ENCODE assay signal across 16 cellular contexts in the genomic region with DNA sequence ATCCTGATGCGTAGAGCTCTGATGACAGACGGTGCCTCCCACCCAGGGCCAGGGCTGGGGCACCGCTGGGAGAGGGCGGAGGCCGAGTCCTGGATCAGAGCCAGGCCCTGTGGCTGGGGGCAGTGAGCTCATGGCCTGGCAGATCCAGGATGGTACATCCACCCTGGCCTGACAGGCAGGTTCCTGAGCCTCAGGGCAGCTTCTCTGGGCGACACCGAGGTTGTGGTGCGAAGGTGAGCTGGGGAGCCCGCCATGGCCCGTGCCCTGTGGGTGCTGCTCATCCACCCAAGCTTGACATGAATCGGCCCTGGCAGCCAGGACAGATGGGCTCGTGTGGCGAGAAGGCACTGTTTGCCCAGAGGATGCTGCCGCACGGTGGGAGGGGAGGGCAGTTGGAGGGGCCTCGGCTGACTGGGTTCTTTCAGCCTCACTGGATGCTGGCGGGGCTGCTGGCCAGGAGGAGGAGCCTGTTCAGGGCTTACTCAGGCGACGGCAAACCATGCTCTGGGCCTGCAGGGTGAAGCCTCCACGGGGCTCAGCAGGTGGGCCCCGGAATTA. TPM values are rescaled to one million over a fixed set of nuclear protein-coding genes. Genes with fewer than 3 reads are reported as not detected.
DNase-seq lines count a peak whose midpoint lies in the region; ATAC-seq, FAIRE-seq and TF ChIP-seq lines count a peak whose summit lies in the region.
"Had no signal": no experiment of that assay in that cellular context is flagged by ENCODE, and none has a peak within 500 bp of the region (broad histone marks: within the 10 kb centered on the region; RNA-seq: fewer than 3 reads in every experiment).

No MANE protein-coding gene starts in this region.

- DNase-seq in NCI-H345 (lab: John Stamatoyannopoulos, UW) (peak; percentile 33), NCI-H345 treated with DMSO at 0.1 percent for 48 hours (lab: John Stamatoyannopoulos, UW; ENCODE audit: unreplicated experiment) (no peak), RWPE2 (ENCODE audit: low spot score) (peak; percentile 68), kidney (peak; percentile 77), NCI-H748 treated with DMSO at 0.1 percent for 48 hours (lab: John Stamatoyannopoulos, UW) (no peak), NCI-H128 (lab: John Stamatoyannopoulos, UW; ENCODE audit: unreplicated experiment) (no peak)
- DNase-seq: left cardiac atrium; NCI-H2227 treated with DMSO at 0.1 percent for 48 hours; stimulated activated naive B cell treated with anti-CD40 and anti-IgM and Interleukin-4, amounts not matched to agents 10 μg/mL and 1 μg/mL and 100 μg/mL, for 72 hours had no signal

- H3K36me3 ChIP-seq in RWPE2 (ENCODE audit: low read depth) (no peaks in the 10 kb centered on the region), kidney (ENCODE audit: control insufficient read depth in 1 of 2, insufficient read depth in 2 of 2, low read length in 2 of 2) (no peaks in the 10 kb centered on the region)

- no peak overlapping the region for H3K9ac ChIP-seq in kidney (ENCODE audit: low read length in 2 of 2)

- H3K9me3 ChIP-seq in RWPE2 (ENCODE audit: severe bottlenecking) (no peaks in the 10 kb centered on the region), kidney (ENCODE audit: control insufficient read depth in 1 of 2, low read length in 2 of 2) (no peaks in the 10 kb centered on the region)

- H3K4me3 ChIP-seq in RWPE2 (ENCODE audit: severe bottlenecking) = no peak overlapping the region
- no peak overlapping the region for H3K4me3 ChIP-seq in kidney (ENCODE audit: low read length in 2 of 2)
- H3K4me3 ChIP-seq: K562 had no signal

- FAIRE-seq in kidney (lab: Jason Lieb, UNC) = no peak
- FAIRE-seq: colon, K562 had no signal

- intact Hi-C loops in kidney (cut with DNase I) = no loop called here

- ATAC-seq in RWPE2 (ENCODE audit: low read depth) (peak; percentile 38; the same call in 1 of the 3 replicates), HG02678 (IDR thresholded peaks at IDR 0.05; ENCODE audit: unreplicated experiment) (no peak)
- ATAC-seq: K562; left cardiac atrium; stimulated activated naive B cell treated with anti-CD40 and anti-IgM and Interleukin-4, amounts not matched to agents 10 μg/mL and 1 μg/mL and 100 μg/mL, for 72 hours had no signal

- H3K4me1 ChIP-seq in RWPE2 (ENCODE audit: insufficient read depth, poor library complexity, severe bottlenecking) = no peaks in the 10 kb centered on the region
- no peaks in the 10 kb centered on the region for H3K4me1 ChIP-seq in kidney (ENCODE audit: control insufficient read depth in 1 of 2, insufficient read depth in 1 of 2, low read depth in 1 of 2, low read length in 2 of 2)

- TF ChIP-seq CTCF in RWPE2 (IDR thresholded peaks at IDR 0.05; ENCODE audit: poor library complexity, severe bottlenecking) (no peak), kidney (IDR thresholded peaks at IDR 0.05; ENCODE audit: borderline replicate concordance, extremely low read depth, insufficient read depth) (no peak)

- H3K27ac ChIP-seq in RWPE2 (ENCODE audit: poor library complexity, severe bottlenecking) = no peak overlapping the region
- no peak overlapping the region for H3K27ac ChIP-seq in kidney (ENCODE audit: low read depth in 2 of 2, low read length in 2 of 2)
- H3K27ac ChIP-seq in temporal lobe (ENCODE audit: low read depth, low read length) = peak overlapping the region; percentile 50

- H3K27me3 ChIP-seq in RWPE2 (ENCODE audit: insufficient read depth, poor library complexity, severe bottlenecking) = peaks cover 22% of the 10 kb centered on the region

RNA-seq across cellular contexts. Expression of a gene that starts 16.6 kb away (rescaled TPM):
- total RNA-seq in kidney (not detected), temporal lobe (2.2 TPM)
- not detected for polyA plus RNA-seq in kidney (ENCODE audit: insufficient read depth, low read depth, low replicate concordance)
- total RNA-seq: A172, fibroblast of villous mesenchyme, K562, left cardiac atrium, SK-MEL-5 had no signal

Comparison
In these comparisons a context has a peak if more than half of its experiments do, and no peak if none do; other contexts are left out.
1. DNase-seq: peak in NCI-H345 (single experiment), RWPE2 (single experiment) and kidney (single experiment); none in NCI-H345 treated with DMSO at 0.1 percent for 48 hours (single experiment), NCI-H748 treated with DMSO at 0.1 percent for 48 hours (single experiment) and NCI-H128 (single experiment).